In genomic region chr9:36258170-36258988, GRCh38 we compare ENCODE assay signal across 7 cellular contexts. TPM values are rescaled to one million over a fixed set of nuclear protein-coding genes. Genes with fewer than 3 reads are reported as not detected.
DNase-seq lines count a peak whose midpoint lies in the region; ATAC-seq, FAIRE-seq and TF ChIP-seq lines count a peak whose summit lies in the region.

GNE (minus strand) TSS chr9:36258448; CDS start chr9:36249355, 9,093 bp downstream.

- DNase-seq in NCI-H2196 treated with DMSO at 0.1 percent for 48 hours (lab: John Stamatoyannopoulos, UW; ENCODE audit: unreplicated experiment): peak; percentile 92
- peak; percentile 97 for DNase-seq in activated B cell treated with CpG ODN at 0.5 μM for 24 hours
- peak; percentile 96 to 97 for DNase-seq in cardiac fibroblast (ENCODE audit: low read depth in 2 of 2)
- DNase-seq in iPS-NIHi11 (ENCODE audit: low spot score): peak; percentile 94
- peak; percentile 90 for DNase-seq in small intestine

- peak within 1 kb of the TSS; percentile 92 for H3K27ac Mint-ChIP-seq in activated B cell treated with CpG ODN at 0.5 μM for 24 hours

- H3K27me3 ChIP-seq in small intestine (ENCODE audit: control insufficient read depth in 2 of 2, insufficient read depth in 2 of 2, low read length in 2 of 2): no peaks in the 10 kb centered on the region

- H3K4me1 Mint-ChIP-seq in activated B cell treated with CpG ODN at 0.5 μM for 24 hours: peaks cover 16% of the 10 kb centered on the region

- no peaks in the 10 kb centered on the region for H3K27me3 Mint-ChIP-seq in activated B cell treated with CpG ODN at 0.5 μM for 24 hours

- no peaks in the 10 kb centered on the region for H3K9me3 ChIP-seq in small intestine (ENCODE audit: control insufficient read depth, low read depth)

- peak within 1 kb of the TSS; percentile 73 to 84 for H3K4me3 ChIP-seq in cardiac fibroblast (replicated peaks in 1 of 2; ENCODE audit: low read depth in 2 of 2, low read length in 2 of 2)
- peak within 1 kb of the TSS; percentile 81 to 92 for H3K4me3 ChIP-seq in small intestine (ENCODE audit: low read depth in 1 of 2, low read length in 2 of 2)

- peak within 1 kb of the TSS; percentile 95 for H3K4me3 Mint-ChIP-seq in activated B cell treated with CpG ODN at 0.5 μM for 24 hours

- 2 to 3% (median 3%) methylated on average over 44 to 78 of the region's 78 CpGs for WGBS in small intestine, 3 donors

- ATAC-seq in GM18520 (IDR thresholded peaks at IDR 0.05; ENCODE audit: unreplicated experiment) (peak; percentile 85), HG03060 (IDR thresholded peaks at IDR 0.05; ENCODE audit: low read depth, unreplicated experiment) (peak; percentile 66), activated B cell treated with CpG ODN at 0.5 μM for 24 hours (ENCODE audit: low read depth) (peak; percentile 80)

- no peaks in the 10 kb centered on the region for H3K4me1 ChIP-seq in small intestine (ENCODE audit: control insufficient read depth in 2 of 2, insufficient read depth in 1 of 2, low read depth in 1 of 2, low read length in 1 of 2)

- POLR2A ChIA-PET in activated B cell treated with CpG ODN at 0.5 μM for 24 hours (lab: Charles Lee): interaction anchor here (0.5 to 2.4 kb wide), 8 partner anchors 10 to 230 kb away, joined by 3 to 18 read pairs (median 4); partner anchors contain the start of gene CLTA

- H3K36me3 ChIP-seq in small intestine (ENCODE audit: control insufficient read depth in 2 of 2, insufficient read depth in 2 of 2, low read length in 2 of 2): no peaks in the 10 kb centered on the region

- peaks cover 5% of the 10 kb centered on the region for H3K36me3 Mint-ChIP-seq in activated B cell treated with CpG ODN at 0.5 μM for 24 hours (ENCODE audit: low read depth)

- intact Hi-C loops in activated B cell treated with CpG ODN at 0.5 μM for 24 hours (cut with micrococcal nuclease): loop anchor here (1.0 to 5.0 kb wide), 5 partner anchors 68 to 508 kb away; partner anchors contain the start of genes CLTA and RNF38

- no peak for TF ChIP-seq CTCF in activated B cell treated with CpG ODN at 0.5 μM for 24 hours (IDR thresholded peaks at IDR 0.05)
- no peak for TF ChIP-seq CTCF in cardiac fibroblast (IDR thresholded peaks at IDR 0.05; ENCODE audit: low read depth, low read length)

- H3K9me3 Mint-ChIP-seq in activated B cell treated with CpG ODN at 0.5 μM for 24 hours: no peaks in the 10 kb centered on the region

- no peak for FAIRE-seq in small intestine (lab: Jason Lieb, UNC)

- H3K27ac ChIP-seq in small intestine (ENCODE audit: low read depth in 1 of 2, low read length in 1 of 2): peak within 1 kb of the TSS; percentile 72 to 94

- CTCF ChIA-PET in activated B cell treated with CpG ODN at 0.5 μM for 24 hours (lab: Charles Lee): interaction anchor here (1.7 kb wide), 1 partner anchor 69 kb away, joined by 4 read pairs; no protein-coding TSS in a partner anchor

RNA-seq across cellular contexts. Expression of gene GNE, which starts in this region (rescaled TPM):
- 18.1 and 19.3 TPM in 2 replicates for total RNA-seq in activated B cell treated with CpG ODN at 0.5 μM for 24 hours
- polyA plus RNA-seq in small intestine: 1 to 10 TPM; 3.6 to 6.0 (median 3.8) TPM

Comparison
In these comparisons a context has a peak if more than half of its experiments do, and no peak if none do; other contexts are left out.
1. Peak in every context shown above with its lines: DNase-seq, ATAC-seq, H3K4me3 ChIP-seq and H3K27ac ChIP-seq.